ENCODE assay signal across 17 cellular contexts in genomic region chr1:161222175-161223019, GRCh38. TPM values are rescaled to one million over a fixed set of nuclear protein-coding genes. Genes with fewer than 3 reads are reported as not detected.
DNase-seq lines count a peak whose midpoint lies in the region; ATAC-seq and TF ChIP-seq lines count a peak whose summit lies in the region.
"Had no signal": no experiment of that assay in that cellular context is flagged by ENCODE, and none has a peak within 500 bp of the region (broad histone marks: within the 10 kb centered on the region; RNA-seq: fewer than 3 reads in every experiment).

No MANE protein-coding gene starts in this region.

- H3K4me1 ChIP-seq in trophoblast cell (ENCODE audit: control insufficient read depth in 1 of 2, insufficient read depth in 2 of 2, low read length in 2 of 2) = peaks cover 33 to 36% of the 10 kb centered on the region in 2 experiments

- no peak overlapping the region for H3K27ac ChIP-seq in trophoblast cell (ENCODE audit: low read depth, low read length)
- H3K27ac ChIP-seq: RWPE1 had no signal

- peaks cover 34% of the 10 kb centered on the region for H3K79me1 ChIP-seq in trophoblast cell (ENCODE audit: low read length)

- intact Hi-C loops in CD14-positive monocyte (cut with micrococcal nuclease) = no loop called here

- H3K4me3 Mint-ChIP-seq in CD14-positive monocyte (no peak overlapping the region), T-cell (no peak overlapping the region), immature natural killer cell (no peak overlapping the region)
- H3K4me3 Mint-ChIP-seq: CD4-positive, alpha-beta T cell had no signal

- no peaks in the 10 kb centered on the region for H3K27me3 ChIP-seq in trophoblast cell (ENCODE audit: insufficient read depth, low read length)

- H2BK12ac ChIP-seq in trophoblast cell (ENCODE audit: low read length) = peak overlapping the region; percentile 77

- H3K9me3 Mint-ChIP-seq in CD14-positive monocyte = peaks cover 0 to 2% (median 0%) of the 10 kb centered on the region in 7 donors
- no peaks in the 10 kb centered on the region for H3K9me3 Mint-ChIP-seq in T-cell
- H3K9me3 Mint-ChIP-seq in immature natural killer cell = no peaks in the 10 kb centered on the region
- H3K9me3 Mint-ChIP-seq: CD4-positive, alpha-beta T cell had no signal

- no peaks in the 10 kb centered on the region for H3K9me3 ChIP-seq in trophoblast cell (ENCODE audit: insufficient read depth, low read depth, low read length)

- H2BK120ac ChIP-seq in trophoblast cell (ENCODE audit: insufficient read depth, low read length, poor library complexity) = no peak overlapping the region

- H3K4me2 ChIP-seq in trophoblast cell (ENCODE audit: low read length) = no peak overlapping the region

- H3K79me2 ChIP-seq in trophoblast cell (ENCODE audit: control insufficient read depth, insufficient read depth, low read length, poor library complexity) = peaks cover 5% of the 10 kb centered on the region

- H2AK5ac ChIP-seq in trophoblast cell (ENCODE audit: low read length) = no peak overlapping the region

- CTCF ChIA-PET in T-cell (lab: Charles Lee) = interaction anchor here in 1 of 2 donors (0.6 kb wide), 1 partner anchor 84 kb away, joined by 6 read pairs; no protein-coding TSS in a partner anchor

- no peak overlapping the region for H3K23ac ChIP-seq in trophoblast cell (ENCODE audit: low read length)

- H4K8ac ChIP-seq in trophoblast cell (ENCODE audit: low read depth, low read length) = no peak overlapping the region

- ATAC-seq in T-cell (replicated peaks in 1 of 4) (no peak), HG03469 (IDR thresholded peaks at IDR 0.05; ENCODE audit: unreplicated experiment) (no peak)
- ATAC-seq: HCT116, PC-3 had no signal

- H3K4me1 Mint-ChIP-seq in CD14-positive monocyte (peaks cover 76% of the 10 kb centered on the region), T-cell (peaks cover 58 to 65% (median 62%) of the 10 kb centered on the region in 3 donors), immature natural killer cell (peaks cover 68 to 74% of the 10 kb centered on the region in 2 donors)

- no peak overlapping the region for H3K14ac ChIP-seq in trophoblast cell (ENCODE audit: low read length)

- H3K36me3 Mint-ChIP-seq in CD14-positive monocyte = peaks cover 55 to 61% of the 10 kb centered on the region in 2 donors
- peaks cover under 1% of the 10 kb centered on the region for H3K36me3 Mint-ChIP-seq in T-cell
- peaks cover 4 to 32% (median 15%) of the 10 kb centered on the region in 3 donors for H3K36me3 Mint-ChIP-seq in immature natural killer cell

- H3K27me3 Mint-ChIP-seq in CD14-positive monocyte (ENCODE audit: low read depth in 3 of 3) = peaks cover 0 to 3% (median 1%) of the 10 kb centered on the region in 3 donors
- H3K27me3 Mint-ChIP-seq in T-cell = no peaks in the 10 kb centered on the region
- peaks cover 0 to 9% (median 8%) of the 10 kb centered on the region in 3 donors for H3K27me3 Mint-ChIP-seq in immature natural killer cell (ENCODE audit: low read depth in 3 of 3)
- H3K27me3 Mint-ChIP-seq: CD4-positive, alpha-beta T cell had no signal

- DNase-seq in CD14-positive monocyte (ENCODE audit: low spot score) (no peak), T-cell (no peak), immature natural killer cell (no peak), trophoblast cell (no peak), Ammon's horn (ENCODE audit: low spot score) (no peak), UCSD-AML1 (lab: John Stamatoyannopoulos, UW; ENCODE audit: unreplicated experiment) (no peak)
- DNase-seq: CD4-positive, alpha-beta T cell; KG1; NCI-H146; NCI-H2081; NCI-H748 treated with DMSO at 0.1 percent for 48 hours; PC-3 had no signal

- POLR2A ChIA-PET in T-cell (lab: Charles Lee) = interaction anchor here in 1 of 2 donors (0.5 to 0.6 kb wide), 3 partner anchors 64 to 903 kb away, joined by 6 read pairs; no protein-coding TSS in a partner anchor

- WGBS in trophoblast cell (ENCODE audit: extremely low coverage, insufficient coverage, insufficient read length) = no CpG with 5 or more reads among the region's 6 CpGs

- H3K4me3 ChIP-seq in trophoblast cell (ENCODE audit: low read depth, low read length) = no peak overlapping the region

- H3K27ac Mint-ChIP-seq in CD14-positive monocyte (peak overlapping the region; percentile 17 to 85 (median 58)), T-cell (peak overlapping the region; percentile 15 to 22), immature natural killer cell (peak overlapping the region in 5 of 6 donors; percentile 71 to 82 (median 80))
- H3K27ac Mint-ChIP-seq: CD4-positive, alpha-beta T cell had no signal

- no peak overlapping the region for H3K4ac ChIP-seq in trophoblast cell (ENCODE audit: low read depth, low read length)

- peak overlapping the region; percentile 43 for H4K91ac ChIP-seq in trophoblast cell (ENCODE audit: low read depth, low read length)

- TF ChIP-seq CTCF in CD14-positive monocyte (IDR thresholded peaks at IDR 0.05) = no peak

- no peak overlapping the region for H3K9ac ChIP-seq in trophoblast cell (ENCODE audit: low read length)

- H3K18ac ChIP-seq in trophoblast cell (ENCODE audit: low read length) = no peak overlapping the region

- peak overlapping the region; percentile 43 for H2BK5ac ChIP-seq in trophoblast cell (ENCODE audit: low read depth, low read length, poor library complexity)

- H2AFZ ChIP-seq in trophoblast cell (ENCODE audit: insufficient read depth, low read length, poor library complexity) = no peak overlapping the region

- H3K36me3 ChIP-seq in trophoblast cell (ENCODE audit: control insufficient read depth in 1 of 2, insufficient read depth in 2 of 2, low read length in 2 of 2) = no peaks in the 10 kb centered on the region

- no peak overlapping the region for H4K12ac ChIP-seq in trophoblast cell (ENCODE audit: low read depth, low read length)

RNA-seq across cellular contexts. Expression of gene APOA2, which starts 1.0 kb away (rescaled TPM):
- not detected for polyA plus RNA-seq in CD14-positive monocyte
- total RNA-seq in T-cell = 1 to 10 TPM in 3 of 5 donors, not detected in 2; 2.2 to 5.5 (median 3.7) TPM
- not detected for polyA plus RNA-seq in immature natural killer cell
- polyA plus RNA-seq in trophoblast cell (2013) = 11.6 and 12.0 TPM in 2 replicates
- total RNA-seq: A673; CD4-positive, alpha-beta T cell; NCI-H460; PC-3 had no signal

RNA-seq across cellular contexts. Expression of gene TOMM40L, which starts 3.5 kb away (rescaled TPM):
- polyA plus RNA-seq in CD14-positive monocyte (1 to 10 TPM; 3.8 to 5.2 TPM), immature natural killer cell (10 to 100 TPM in 2 of 3 donors, 1 to 10 TPM in 1; 7.9 to 11.3 (median 11.1) TPM)
- total RNA-seq in T-cell = 10 to 100 TPM in 4 of 5 donors, 1 to 10 TPM in 1; 6.3 to 12.2 (median 11.0) TPM
- 7.6 and 7.7 TPM in 2 replicates for polyA plus RNA-seq in trophoblast cell (2013)

RNA-seq across cellular contexts. Expression of gene FCER1G, which starts 7.3 kb away (rescaled TPM):
- polyA plus RNA-seq in CD14-positive monocyte = 1,000 to 10,000 TPM; 2,686 to 4,191 TPM
- 1 to 10 TPM; 2.5 to 5.2 (median 3.5) TPM for total RNA-seq in T-cell
- 1,000 to 10,000 TPM; 1,827 to 3,702 (median 3,300) TPM for polyA plus RNA-seq in immature natural killer cell
- 1.1 and 1.6 TPM in 2 replicates for polyA plus RNA-seq in trophoblast cell (2013)
- total RNA-seq: NCI-H460, PC-3 had no signal

RNA-seq across cellular contexts. Expression of gene NR1I3, which starts 15.6 kb away (rescaled TPM):
- polyA plus RNA-seq in CD14-positive monocyte (not detected), immature natural killer cell (not detected)
- not detected for total RNA-seq in T-cell
- not detected in 2 replicates for polyA plus RNA-seq in trophoblast cell (2013)
- total RNA-seq: A673; CD4-positive, alpha-beta T cell; NCI-H460; PC-3 had no signal

RNA-seq across cellular contexts. Expression of gene NDUFS2, which starts 20.2 kb away (rescaled TPM):
- 100 to 1,000 TPM; 101 to 119 TPM for polyA plus RNA-seq in CD14-positive monocyte
- total RNA-seq in T-cell = 10 to 100 TPM; 57.3 to 92.2 (median 88.2) TPM
- 100 to 1,000 TPM in 1 of 3 donors, 10 to 100 TPM in 2; 59.6 to 117 (median 99.1) TPM for polyA plus RNA-seq in immature natural killer cell
- 39.1 and 40.2 TPM in 2 replicates for polyA plus RNA-seq in trophoblast cell (2013)

Comparison
In these comparisons a context has a peak if more than half of its experiments do, and no peak if none do; other contexts are left out.
1. H3K27ac Mint-ChIP-seq: peak in every context shown above with its lines; median percentile 80 in immature natural killer cell; 58 in CD14-positive monocyte; 18 in T-cell.